9 cellular contexts compared by ENCODE assay signal in genomic region chr14:89509891-89510290, GRCh38.
DNase-seq lines count a peak whose midpoint lies in the region; ATAC-seq and TF ChIP-seq lines count a peak whose summit lies in the region.
"Had no signal": no experiment of that assay in that cellular context is flagged by ENCODE, and none has a peak within 500 bp of the region (broad histone marks: within the 10 kb centered on the region; RNA-seq: fewer than 3 reads in every experiment).

No MANE protein-coding gene starts in this region.

- H3K4me3 ChIP-seq in HUES6 (ENCODE audit: low read depth, low read length) = no peak overlapping the region
- H3K4me3 ChIP-seq in PC-9 = no peak overlapping the region
- no peak overlapping the region for H3K4me3 ChIP-seq in vagina

- TF ChIP-seq CTCF in PC-9 (conservative IDR thresholded peaks at IDR 0.05) (no peak), vagina (IDR thresholded peaks at IDR 0.05) (no peak)

- intact Hi-C loops in PC-9 (cut with micrococcal nuclease; ENCODE audit: unreplicated experiment) = no loop called here
- intact Hi-C loops in vagina (cut with DNase I) = no loop called here
- intact Hi-C loops in sciatic nerve (cut with DNase I) = no loop called here

- H3K27me3 ChIP-seq in HUES6 (ENCODE audit: control insufficient read depth, insufficient read depth, low read length) (no peaks in the 10 kb centered on the region), PC-9 (ENCODE audit: insufficient read depth, low read depth) (peaks cover 3% of the 10 kb centered on the region; the same call in 1 of the 2 replicates), vagina (no peaks in the 10 kb centered on the region)

- no peak overlapping the region for H3K4me2 ChIP-seq in PC-9

- peak overlapping the region; percentile 85 for H3K27ac Mint-ChIP-seq in activated naive CD8-positive, alpha-beta T cell treated with anti-CD3 and anti-CD28 coated beads, Interleukin-2, amount 50 U/mL, for 24 hours
- peak overlapping the region; percentile 88 to 99 (median 96) for H3K27ac Mint-ChIP-seq in naive B cell

- no peak overlapping the region for H3K9ac ChIP-seq in HUES6 (ENCODE audit: low read length)

- H3K9me3 Mint-ChIP-seq in activated naive CD8-positive, alpha-beta T cell treated with anti-CD3 and anti-CD28 coated beads, Interleukin-2, amount 50 U/mL, for 24 hours = no peaks in the 10 kb centered on the region
- H3K9me3 Mint-ChIP-seq in naive B cell = no peaks in the 10 kb centered on the region

- no peaks in the 10 kb centered on the region for H3K27me3 Mint-ChIP-seq in activated naive CD8-positive, alpha-beta T cell treated with anti-CD3 and anti-CD28 coated beads, Interleukin-2, amount 50 U/mL, for 24 hours
- no peaks in the 10 kb centered on the region for H3K27me3 Mint-ChIP-seq in naive B cell

- H3K27ac ChIP-seq in HUES6 (ENCODE audit: low read depth, low read length) = 0 out of 2 replicates have a peak overlapping the region, but pooled peaks have one; percentile 4
- H3K27ac ChIP-seq in PC-9 = no peak overlapping the region
- no peak overlapping the region for H3K27ac ChIP-seq in vagina

- H3K9me2 ChIP-seq in PC-9 (ENCODE audit: insufficient read depth) = no peaks in the 10 kb centered on the region

- peaks cover 62% of the 10 kb centered on the region for H3K4me1 Mint-ChIP-seq in activated naive CD8-positive, alpha-beta T cell treated with anti-CD3 and anti-CD28 coated beads, Interleukin-2, amount 50 U/mL, for 24 hours
- peaks cover 34 to 55% (median 37%) of the 10 kb centered on the region in 3 donors for H3K4me1 Mint-ChIP-seq in naive B cell

- H3K4me1 ChIP-seq in HUES6 (ENCODE audit: control insufficient read depth, insufficient read depth, low read length) (peaks cover 13% of the 10 kb centered on the region), PC-9 (replicated peaks; ENCODE audit: insufficient read depth) (no peaks in the 10 kb centered on the region), vagina (no peaks in the 10 kb centered on the region)

- ATAC-seq in activated naive CD8-positive, alpha-beta T cell treated with anti-CD3 and anti-CD28 coated beads, Interleukin-2, amount 50 U/mL, for 24 hours = no peak
- ATAC-seq in naive B cell (ENCODE audit: low read depth in 2 of 2) (no peak), HG03135 (IDR thresholded peaks at IDR 0.05; ENCODE audit: unreplicated experiment) (no peak), sciatic nerve (no peak)

- peak; percentile 92 for DNase-seq in EH (ENCODE audit: low read depth)
- DNase-seq in activated naive CD8-positive, alpha-beta T cell treated with anti-CD3 and anti-CD28 coated beads, Interleukin-2, amount 50 U/mL, for 24 hours = no peak
- no peak for DNase-seq in naive B cell
- no peak for DNase-seq in PC-9
- DNase-seq in vagina (ENCODE audit: extremely low spot score in 2 of 2) = no peak
- no peak for DNase-seq in sciatic nerve (ENCODE audit: low spot score)
- DNase-seq: kidney glomerular epithelial cell had no signal

- H3K9me3 ChIP-seq in HUES6 (ENCODE audit: control insufficient read depth, insufficient read depth, low read depth, low read length) (no peaks in the 10 kb centered on the region), PC-9 (ENCODE audit: insufficient read depth, low read depth) (no peaks in the 10 kb centered on the region), vagina (no peaks in the 10 kb centered on the region)

- no peaks in the 10 kb centered on the region for H3K79me2 ChIP-seq in PC-9 (ENCODE audit: low read depth)

- peaks cover 7% of the 10 kb centered on the region for H3K36me3 Mint-ChIP-seq in activated naive CD8-positive, alpha-beta T cell treated with anti-CD3 and anti-CD28 coated beads, Interleukin-2, amount 50 U/mL, for 24 hours (ENCODE audit: low read depth)
- no peaks in the 10 kb centered on the region for H3K36me3 Mint-ChIP-seq in naive B cell

- BruUV-seq in PC-9 (replicated peaks; lab: Mats Ljungman, UMichigan) = no TSS peak

- CTCF ChIA-PET in PC-9 (lab: Charles Lee) = no interaction called here

- H3K36me3 ChIP-seq in HUES6 (ENCODE audit: control insufficient read depth, insufficient read depth, low read length) (peaks cover 4% of the 10 kb centered on the region), PC-9 (ENCODE audit: low read depth) (no peaks in the 10 kb centered on the region), vagina (no peaks in the 10 kb centered on the region)

- no peak for TF ChIP-seq POLR2A in vagina (IDR thresholded peaks at IDR 0.05)

- no peaks in the 10 kb centered on the region for H3F3A ChIP-seq in PC-9 (ENCODE audit: insufficient read depth, low read depth)

- H2AFZ ChIP-seq in PC-9 = no peak overlapping the region

- POLR2A ChIA-PET in PC-9 (lab: Charles Lee; ENCODE audit: unreplicated experiment) = no interaction called here

- H3K4me3 Mint-ChIP-seq in activated naive CD8-positive, alpha-beta T cell treated with anti-CD3 and anti-CD28 coated beads, Interleukin-2, amount 50 U/mL, for 24 hours = peak overlapping the region; percentile 68
- peak overlapping the region in 5 of 8 donors; percentile 67 to 91 (median 84) for H3K4me3 Mint-ChIP-seq in naive B cell

- H4K20me1 ChIP-seq in PC-9 (ENCODE audit: insufficient read depth) = no peaks in the 10 kb centered on the region
